Comparison of ENCODE assay signal across 10 cellular contexts in genomic region chr3:184757010-184757651, GRCh38. TPM values are rescaled to one million over a fixed set of nuclear protein-coding genes. Genes with fewer than 3 reads are reported as not detected.
A peak's percentile ranks its signal among the peaks of the same experiment; 100 is the strongest.
DNase-seq lines count a peak whose midpoint lies in the region; ATAC-seq and TF ChIP-seq lines count a peak whose summit lies in the region.
"Had no signal": no experiment of that assay in that cellular context is flagged by ENCODE, and none has a peak within 500 bp of the region (broad histone marks: within the 10 kb centered on the region; RNA-seq: fewer than 3 reads in every experiment).

No MANE protein-coding gene starts in this region.

- no peak for TF ChIP-seq POLR2A in gastroesophageal sphincter (IDR thresholded peaks at IDR 0.05)

- no peak for TF ChIP-seq EP300 in gastroesophageal sphincter (IDR thresholded peaks at IDR 0.05)

- ATAC-seq in gastroesophageal sphincter (peak; percentile 87), GM18867 (IDR thresholded peaks at IDR 0.05; ENCODE audit: unreplicated experiment) (no peak)

- intact Hi-C loops in posterior vena cava (cut with DNase I), result no loop called here

- no peaks in the 10 kb centered on the region for H3K9me3 ChIP-seq in gastroesophageal sphincter

- 13 to 22% methylated on average over 14 to 17 of the region's 17 CpGs for WGBS in gastroesophageal sphincter (ENCODE audit: low coverage in 1 of 2), 2 donors

- H3K27me3 ChIP-seq in gastroesophageal sphincter (no peaks in the 10 kb centered on the region), H7 (ENCODE audit: control insufficient read depth, insufficient read depth, low read length) (no peaks in the 10 kb centered on the region; the same call in 1 of the 2 replicates)

- H3K36me3 ChIP-seq in gastroesophageal sphincter (no peaks in the 10 kb centered on the region), H7 (replicated peaks; ENCODE audit: control insufficient read depth, insufficient read depth, low read length) (no peaks in the 10 kb centered on the region; the same call in 1 of the 2 replicates)

- no peak for TF ChIP-seq CTCF in RWPE1 (conservative IDR thresholded peaks at IDR 0.05; ENCODE audit: low read depth)
- peak in 1 of 4 experiments; percentile 21 for TF ChIP-seq CTCF in gastroesophageal sphincter (IDR thresholded peaks at IDR 0.05)

- no peak overlapping the region for H3K4me3 ChIP-seq in gastroesophageal sphincter
- no peak overlapping the region for H3K4me3 ChIP-seq in H7 (ENCODE audit: insufficient read depth, low read depth, low read length)

- DNase-seq in DMS153 treated with DMSO at 0.1 percent for 48 hours (lab: John Stamatoyannopoulos, UW; ENCODE audit: unreplicated experiment) (peak; percentile 72), RWPE1 (ENCODE audit: low spot score) (no peak), posterior vena cava (ENCODE audit: low spot score) (peak; percentile 93), ecto neural progenitor cell (ENCODE audit: low spot score) (no peak), H7 (no peak)
- DNase-seq in activated effector memory CD4-positive, alpha-beta T cell treated with anti-CD3 and anti-CD28 coated beads, Interleukin-2, amount 50 U/mL, for 16 hours, result no peak
- DNase-seq: stimulated activated CD4-positive, alpha-beta T cell treated with anti-CD3 and anti-CD28 coated beads, Interleukin-1b, Interleukin-23, amount 100 ng/mL, for 48 hours had no signal

- CTCF ChIA-PET in RWPE1 (lab: Yijun Ruan, JAX), result interaction anchor here (0.6 kb wide), 1 partner anchor 18 kb away, joined by 4 read pairs; no protein-coding TSS in a partner anchor

- peak overlapping the region; percentile 18; the same call in 1 of the 2 replicates for H3K27ac ChIP-seq in RWPE1
- peak overlapping the region; percentile 17 to 73 (median 52) for H3K27ac ChIP-seq in gastroesophageal sphincter
- H3K27ac ChIP-seq: KMS-11 had no signal

- peaks cover 0 to 48% (median 0%) of the 10 kb centered on the region in 3 donors for H3K4me1 ChIP-seq in gastroesophageal sphincter

- POLR2A ChIA-PET in RWPE1 (lab: Yijun Ruan, JAX; ENCODE audit: low non-redundant PET), result no interaction called here

RNA-seq across cellular contexts. Expression of gene MAGEF1, which starts 45.3 kb away (rescaled TPM):
- total RNA-seq in gastroesophageal sphincter (10 to 100 TPM; 36.9 to 47.8 (median 41.9) TPM), posterior vena cava (10 to 100 TPM; 29.6 to 31.3 TPM)
- 59.8 and 61.0 TPM in 2 replicates for total RNA-seq in H7 (2014; rRNA removed; shearing (Covaris generic))

RNA-seq across cellular contexts. Expression of gene VPS8, which starts 54.8 kb away (rescaled TPM):
- total RNA-seq in gastroesophageal sphincter (10 to 100 TPM; 27.1 to 72.5 (median 40.8) TPM), posterior vena cava (10 to 100 TPM; 58.8 to 66.8 TPM)
- total RNA-seq in H7 (2014; rRNA removed; shearing (Covaris generic)), result 20.3 and 33.4 TPM in 2 replicates

Comparison
In these comparisons a context has a peak if more than half of its experiments do, and no peak if none do; other contexts are left out.
1. DNase-seq: peak in DMS153 treated with DMSO at 0.1 percent for 48 hours (single experiment) and posterior vena cava (single experiment); none in RWPE1 (single experiment), ecto neural progenitor cell (single experiment), activated effector memory CD4-positive, alpha-beta T cell treated with anti-CD3 and anti-CD28 coated beads, Interleukin-2, amount 50 U/mL, for 16 hours (single experiment) and H7 (single experiment).